In genomic region chr7:2299131-2299829, GRCh38 we compare ENCODE assay signal across 8 cellular contexts. TPM values are rescaled to one million over a fixed set of nuclear protein-coding genes. Genes with fewer than 3 reads are reported as not detected.
DNase-seq lines count a peak whose midpoint lies in the region; ATAC-seq, FAIRE-seq and TF ChIP-seq lines count a peak whose summit lies in the region.

No MANE protein-coding gene starts in this region.

- H3K27ac Mint-ChIP-seq in CD4-positive, CD25-positive, alpha-beta regulatory T cell = peak overlapping the region in 2 of 3 donors; percentile 42 to 55
- peak overlapping the region; percentile 98 for H3K27ac Mint-ChIP-seq in stimulated activated naive B cell treated with anti-CD40 and anti-IgM and Interleukin-4, amounts not matched to agents 10 μg/mL and 1 μg/mL and 100 μg/mL, for 72 hours

- no peaks in the 10 kb centered on the region for H3K9me2 ChIP-seq in OCI-LY7 (ENCODE audit: insufficient read depth, low read length)

- no peak for TF ChIP-seq EP300 in gastroesophageal sphincter (IDR thresholded peaks at IDR 0.05)

- intact Hi-C loops in OCI-LY7 (cut with micrococcal nuclease; ENCODE audit: unreplicated experiment) = no loop called here

- WGBS in gastroesophageal sphincter (ENCODE audit: low coverage in 1 of 2), 2 donors = 63 to 91% methylated on average over 4 to 10 of the region's 18 CpGs

- H3K4me3 ChIP-seq in CD4-positive, CD25-positive, alpha-beta regulatory T cell (ENCODE audit: low read depth, low read length) = no peak overlapping the region
- peak overlapping the region; percentile 41 for H3K4me3 ChIP-seq in OCI-LY7 (ENCODE audit: low read depth, low read length, poor library complexity, severe bottlenecking)
- H3K4me3 ChIP-seq in gastroesophageal sphincter = peak overlapping the region in 1 of 2 donors; percentile 1

- no peaks in the 10 kb centered on the region for H3K36me3 ChIP-seq in CD4-positive, CD25-positive, alpha-beta regulatory T cell (ENCODE audit: control insufficient read depth, insufficient read depth, low read length)
- peaks cover 4% of the 10 kb centered on the region for H3K36me3 ChIP-seq in OCI-LY7 (ENCODE audit: insufficient read depth, low read length)
- no peaks in the 10 kb centered on the region for H3K36me3 ChIP-seq in gastroesophageal sphincter

- CTCF ChIA-PET in OCI-LY7 (lab: Charles Lee; ENCODE audit: unreplicated experiment) = interaction anchor here (0.7 kb wide), 1 partner anchor 11 kb away, joined by 3 read pairs; no protein-coding TSS in a partner anchor

- peak overlapping the region; percentile 29; the same call in 1 of the 2 replicates for H2AFZ ChIP-seq in OCI-LY7 (ENCODE audit: low read length)

- BruUV-seq in OCI-LY7 (replicated peaks; lab: Mats Ljungman, UMichigan) = no TSS peak

- TF ChIP-seq CTCF in OCI-LY7 (conservative IDR thresholded peaks at IDR 0.05; ENCODE audit: low read length) (no peak), gastroesophageal sphincter (IDR thresholded peaks at IDR 0.05) (no peak)

- H3K4me2 ChIP-seq in OCI-LY7 (ENCODE audit: low read length) = peak overlapping the region; percentile 64

- no peaks in the 10 kb centered on the region; the same call in 1 of the 2 replicates for H4K20me1 ChIP-seq in OCI-LY7 (ENCODE audit: insufficient read depth, low read length)

- peaks cover 4% of the 10 kb centered on the region for H3K36me3 Mint-ChIP-seq in CD4-positive, CD25-positive, alpha-beta regulatory T cell
- peaks cover 59 to 75% of the 10 kb centered on the region in 2 donors for H3K36me3 Mint-ChIP-seq in stimulated activated naive B cell treated with anti-CD40 and anti-IgM and Interleukin-4, amounts not matched to agents 10 μg/mL and 1 μg/mL and 100 μg/mL, for 72 hours

- H3K4me3 Mint-ChIP-seq in CD4-positive, CD25-positive, alpha-beta regulatory T cell = no peak overlapping the region
- peak overlapping the region; percentile 75 to 76 for H3K4me3 Mint-ChIP-seq in stimulated activated naive B cell treated with anti-CD40 and anti-IgM and Interleukin-4, amounts not matched to agents 10 μg/mL and 1 μg/mL and 100 μg/mL, for 72 hours

- FAIRE-seq in frontal cortex (lab: Jason Lieb, UNC) = no peak

- no peak for ATAC-seq in CD4-positive, CD25-positive, alpha-beta regulatory T cell (ENCODE audit: low read depth in 2 of 2)
- ATAC-seq in GM19463 (IDR thresholded peaks at IDR 0.05; ENCODE audit: unreplicated experiment) (peak; percentile 66), gastroesophageal sphincter (peak; percentile 28)
- peak; percentile 82 to 83 for ATAC-seq in stimulated activated naive B cell treated with anti-CD40 and anti-IgM and Interleukin-4, amounts not matched to agents 10 μg/mL and 1 μg/mL and 100 μg/mL, for 72 hours (replicated peaks)

- no peaks in the 10 kb centered on the region for H3K9me3 ChIP-seq in CD4-positive, CD25-positive, alpha-beta regulatory T cell (ENCODE audit: control insufficient read depth in 2 of 2, low read length in 2 of 2)
- peaks cover 4% of the 10 kb centered on the region; the same call in 1 of the 2 replicates for H3K9me3 ChIP-seq in OCI-LY7 (ENCODE audit: low read length)
- no peaks in the 10 kb centered on the region for H3K9me3 ChIP-seq in gastroesophageal sphincter

- H3K27me3 ChIP-seq in CD4-positive, CD25-positive, alpha-beta regulatory T cell (ENCODE audit: control insufficient read depth, insufficient read depth, low read length) = no peaks in the 10 kb centered on the region
- no peaks in the 10 kb centered on the region for H3K27me3 ChIP-seq in gastroesophageal sphincter

- H3K79me2 ChIP-seq in OCI-LY7 (ENCODE audit: insufficient read depth, low read depth, low read length) = peaks cover 37% of the 10 kb centered on the region; the same call in 1 of the 2 replicates

- TF ChIP-seq POLR2A in gastroesophageal sphincter (IDR thresholded peaks at IDR 0.05) (no peak), erythroblast (IDR thresholded peaks at IDR 0.05; ENCODE audit: low read length) (no peak)

- H3K4me1 Mint-ChIP-seq in CD4-positive, CD25-positive, alpha-beta regulatory T cell = peaks cover 5 to 15% (median 8%) of the 10 kb centered on the region in 4 donors
- H3K4me1 Mint-ChIP-seq in stimulated activated naive B cell treated with anti-CD40 and anti-IgM and Interleukin-4, amounts not matched to agents 10 μg/mL and 1 μg/mL and 100 μg/mL, for 72 hours = peaks cover 56 to 81% of the 10 kb centered on the region in 2 donors

- no peaks in the 10 kb centered on the region for H3K27me3 Mint-ChIP-seq in CD4-positive, CD25-positive, alpha-beta regulatory T cell
- no peaks in the 10 kb centered on the region for H3K27me3 Mint-ChIP-seq in stimulated activated naive B cell treated with anti-CD40 and anti-IgM and Interleukin-4, amounts not matched to agents 10 μg/mL and 1 μg/mL and 100 μg/mL, for 72 hours

- no peak overlapping the region for H3K27ac ChIP-seq in CD4-positive, CD25-positive, alpha-beta regulatory T cell (ENCODE audit: insufficient read depth, low read length, poor library complexity, severe bottlenecking)
- peak overlapping the region; percentile 50 for H3K27ac ChIP-seq in OCI-LY7 (ENCODE audit: low read depth, low read length, poor library complexity, severe bottlenecking)
- peak overlapping the region in 2 of 4 donors; percentile 25 to 37 for H3K27ac ChIP-seq in gastroesophageal sphincter

- H3K9me3 Mint-ChIP-seq in CD4-positive, CD25-positive, alpha-beta regulatory T cell = no peaks in the 10 kb centered on the region
- H3K9me3 Mint-ChIP-seq in stimulated activated naive B cell treated with anti-CD40 and anti-IgM and Interleukin-4, amounts not matched to agents 10 μg/mL and 1 μg/mL and 100 μg/mL, for 72 hours = no peaks in the 10 kb centered on the region

- POLR2A ChIA-PET in OCI-LY7 (lab: Charles Lee) = no interaction called here

- peak in 1 of 3 donors; percentile 21 for DNase-seq in CD4-positive, CD25-positive, alpha-beta regulatory T cell
- DNase-seq in OCI-LY7 (ENCODE audit: low spot score) (peak; percentile 19), erythroblast (lab: John Stamatoyannopoulos, UW) (no peak), superior temporal gyrus (ENCODE audit: extremely low spot score) (no peak), frontal cortex (ENCODE audit: low spot score in 2 of 2) (no peak)
- DNase-seq in stimulated activated naive B cell treated with anti-CD40 and anti-IgM and Interleukin-4, amounts not matched to agents 10 μg/mL and 1 μg/mL and 100 μg/mL, for 72 hours = peak; percentile 87

- peaks cover 4% of the 10 kb centered on the region for H3K4me1 ChIP-seq in CD4-positive, CD25-positive, alpha-beta regulatory T cell (ENCODE audit: control insufficient read depth, insufficient read depth, low read length, poor library complexity, severe bottlenecking)
- H3K4me1 ChIP-seq in OCI-LY7 (ENCODE audit: insufficient read depth, low read length, poor library complexity, severe bottlenecking) (peaks cover 40% of the 10 kb centered on the region), gastroesophageal sphincter (peaks cover 0 to under 1% (median 0%) of the 10 kb centered on the region in 3 donors)

RNA-seq across cellular contexts. Expression of gene SNX8, which starts 15.0 kb away (rescaled TPM):
- 7.3 TPM for total RNA-seq in CD4-positive, CD25-positive, alpha-beta regulatory T cell
- polyA plus RNA-seq in CD4-positive, CD25-positive, alpha-beta regulatory T cell = 10 to 100 TPM in 2 of 4 donors, 1 to 10 TPM in 2; 5.7 to 14.5 (median 10.8) TPM
- 4.3 and 12.1 TPM in 2 replicates for total RNA-seq in OCI-LY7 (2014; rRNA removed; shearing (Covaris generic))
- total RNA-seq in OCI-LY7 (2022) = 42.0 and 50.2 TPM in 2 replicates
- total RNA-seq in gastroesophageal sphincter = 10 to 100 TPM in 2 of 4 donors, 1 to 10 TPM in 2; 8.7 to 17.8 (median 9.8) TPM
- total RNA-seq in frontal cortex = 3.3 TPM

RNA-seq across cellular contexts. Expression of gene EIF3B, which starts 55.3 kb away (rescaled TPM):
- 150 TPM for total RNA-seq in CD4-positive, CD25-positive, alpha-beta regulatory T cell
- polyA plus RNA-seq in CD4-positive, CD25-positive, alpha-beta regulatory T cell = 10 to 100 TPM; 85.5 to 97.9 (median 94.3) TPM
- total RNA-seq in OCI-LY7 (2014; rRNA removed; shearing (Covaris generic)) = 181 and 241 TPM in 2 replicates
- 201 and 225 TPM in 2 replicates for total RNA-seq in OCI-LY7 (2022)
- 100 to 1,000 TPM; 126 to 147 (median 137) TPM for total RNA-seq in gastroesophageal sphincter
- 62.8 TPM for total RNA-seq in frontal cortex

RNA-seq across cellular contexts. Expression of gene NUDT1, which starts 57.3 kb away (rescaled TPM):
- 17.5 TPM for total RNA-seq in CD4-positive, CD25-positive, alpha-beta regulatory T cell
- 10 to 100 TPM; 60.4 to 73.7 (median 70.9) TPM for polyA plus RNA-seq in CD4-positive, CD25-positive, alpha-beta regulatory T cell
- 117 and 124 TPM in 2 replicates for total RNA-seq in OCI-LY7 (2014; rRNA removed; shearing (Covaris generic))
- 78.2 and 88.4 TPM in 2 replicates for total RNA-seq in OCI-LY7 (2022)
- 10 to 100 TPM in 2 of 4 donors, 1 to 10 TPM in 2; 4.3 to 15.9 (median 10.6) TPM for total RNA-seq in gastroesophageal sphincter
- total RNA-seq in frontal cortex = 15.5 TPM

RNA-seq across cellular contexts. Expression of gene MRM2, which starts 57.3 kb away (rescaled TPM):
- total RNA-seq in CD4-positive, CD25-positive, alpha-beta regulatory T cell = 7.3 TPM
- polyA plus RNA-seq in CD4-positive, CD25-positive, alpha-beta regulatory T cell = 10 to 100 TPM; 33.4 to 39.7 (median 37.8) TPM
- total RNA-seq in OCI-LY7 (2014; rRNA removed; shearing (Covaris generic)) = 45.1 and 49.3 TPM in 2 replicates
- total RNA-seq in OCI-LY7 (2022) (45.1 and 52.3 TPM in 2 replicates), gastroesophageal sphincter (10 to 100 TPM; 16.0 to 21.9 (median 17.8) TPM), frontal cortex (15.9 TPM)

Comparison
In these comparisons a context has a peak if more than half of its experiments do, and no peak if none do; other contexts are left out.
1. ATAC-seq: peak in GM19463 (single experiment), gastroesophageal sphincter (single experiment) and stimulated activated naive B cell treated with anti-CD40 and anti-IgM and Interleukin-4, amounts not matched to agents 10 μg/mL and 1 μg/mL and 100 μg/mL, for 72 hours (2 of 2); none in CD4-positive, CD25-positive, alpha-beta regulatory T cell (0 of 2).
2. DNase-seq: peak in OCI-LY7 (single experiment) and stimulated activated naive B cell treated with anti-CD40 and anti-IgM and Interleukin-4, amounts not matched to agents 10 μg/mL and 1 μg/mL and 100 μg/mL, for 72 hours (single experiment); none in erythroblast (0 of 2), superior temporal gyrus (single experiment) and frontal cortex (0 of 2).
3. H3K4me3 Mint-ChIP-seq: peak in stimulated activated naive B cell treated with anti-CD40 and anti-IgM and Interleukin-4, amounts not matched to agents 10 μg/mL and 1 μg/mL and 100 μg/mL, for 72 hours (2 of 2); none in CD4-positive, CD25-positive, alpha-beta regulatory T cell (0 of 4).